ENCODE assay signal across 1 cellular context in the genomic region with DNA sequence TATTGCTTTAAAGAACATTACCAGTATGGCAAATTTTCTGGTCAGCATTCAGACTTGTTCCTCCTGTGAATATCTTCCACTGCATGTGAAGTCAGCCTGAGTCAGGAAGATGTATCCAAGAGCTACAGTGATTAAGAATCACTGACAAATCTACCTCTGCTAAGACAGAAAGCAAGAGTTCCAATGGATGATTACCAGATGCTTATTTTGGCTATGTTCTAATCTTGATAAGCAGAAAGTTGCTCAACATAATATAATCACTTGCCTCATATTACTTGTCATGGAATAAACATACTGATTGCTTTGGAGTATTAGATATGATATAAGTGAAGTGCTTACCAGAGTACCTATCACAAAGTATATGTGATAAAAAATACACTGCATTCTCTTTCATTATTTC.
TF ChIP-seq lines count a peak whose summit lies in the region.

No MANE protein-coding gene starts in this region.

TF ChIP-seq in SK-N-SH treated with all-trans-retinoic acid at 6 μM for 48 hours, 23 proteins besides CTCF, POLR2A, EP300 and RAD21 (continued from another document):
- TF ChIP-seq, protein P1, sequence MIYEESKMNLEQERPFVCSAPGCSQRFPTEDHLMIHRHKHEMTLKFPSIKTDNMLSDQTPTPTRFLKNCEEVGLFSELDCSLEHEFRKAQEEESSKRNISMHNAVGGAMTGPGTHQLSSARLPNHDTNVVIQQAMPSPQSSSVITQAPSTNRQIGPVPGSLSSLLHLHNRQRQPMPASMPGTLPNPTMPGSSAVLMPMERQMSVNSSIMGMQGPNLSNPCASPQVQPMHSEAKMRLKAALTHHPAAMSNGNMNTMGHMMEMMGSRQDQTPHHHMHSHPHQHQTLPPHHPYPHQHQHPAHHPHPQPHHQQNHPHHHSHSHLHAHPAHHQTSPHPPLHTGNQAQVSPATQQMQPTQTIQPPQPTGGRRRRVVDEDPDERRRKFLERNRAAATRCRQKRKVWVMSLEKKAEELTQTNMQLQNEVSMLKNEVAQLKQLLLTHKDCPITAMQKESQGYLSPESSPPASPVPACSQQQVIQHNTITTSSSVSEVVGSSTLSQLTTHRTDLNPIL (CRISPR knock-in tag; IDR thresholded peaks at IDR 0.05; ENCODE audit: low read depth) = peak; percentile 83
- TF ChIP-seq, protein P2, sequence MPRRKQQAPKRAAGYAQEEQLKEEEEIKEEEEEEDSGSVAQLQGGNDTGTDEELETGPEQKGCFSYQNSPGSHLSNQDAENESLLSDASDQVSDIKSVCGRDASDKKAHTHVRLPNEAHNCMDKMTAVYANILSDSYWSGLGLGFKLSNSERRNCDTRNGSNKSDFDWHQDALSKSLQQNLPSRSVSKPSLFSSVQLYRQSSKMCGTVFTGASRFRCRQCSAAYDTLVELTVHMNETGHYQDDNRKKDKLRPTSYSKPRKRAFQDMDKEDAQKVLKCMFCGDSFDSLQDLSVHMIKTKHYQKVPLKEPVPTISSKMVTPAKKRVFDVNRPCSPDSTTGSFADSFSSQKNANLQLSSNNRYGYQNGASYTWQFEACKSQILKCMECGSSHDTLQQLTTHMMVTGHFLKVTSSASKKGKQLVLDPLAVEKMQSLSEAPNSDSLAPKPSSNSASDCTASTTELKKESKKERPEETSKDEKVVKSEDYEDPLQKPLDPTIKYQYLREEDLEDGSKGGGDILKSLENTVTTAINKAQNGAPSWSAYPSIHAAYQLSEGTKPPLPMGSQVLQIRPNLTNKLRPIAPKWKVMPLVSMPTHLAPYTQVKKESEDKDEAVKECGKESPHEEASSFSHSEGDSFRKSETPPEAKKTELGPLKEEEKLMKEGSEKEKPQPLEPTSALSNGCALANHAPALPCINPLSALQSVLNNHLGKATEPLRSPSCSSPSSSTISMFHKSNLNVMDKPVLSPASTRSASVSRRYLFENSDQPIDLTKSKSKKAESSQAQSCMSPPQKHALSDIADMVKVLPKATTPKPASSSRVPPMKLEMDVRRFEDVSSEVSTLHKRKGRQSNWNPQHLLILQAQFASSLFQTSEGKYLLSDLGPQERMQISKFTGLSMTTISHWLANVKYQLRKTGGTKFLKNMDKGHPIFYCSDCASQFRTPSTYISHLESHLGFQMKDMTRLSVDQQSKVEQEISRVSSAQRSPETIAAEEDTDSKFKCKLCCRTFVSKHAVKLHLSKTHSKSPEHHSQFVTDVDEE (CRISPR knock-in tag; IDR thresholded peaks at IDR 0.05) = peak; percentile 82
- TF ChIP-seq, protein P3, sequence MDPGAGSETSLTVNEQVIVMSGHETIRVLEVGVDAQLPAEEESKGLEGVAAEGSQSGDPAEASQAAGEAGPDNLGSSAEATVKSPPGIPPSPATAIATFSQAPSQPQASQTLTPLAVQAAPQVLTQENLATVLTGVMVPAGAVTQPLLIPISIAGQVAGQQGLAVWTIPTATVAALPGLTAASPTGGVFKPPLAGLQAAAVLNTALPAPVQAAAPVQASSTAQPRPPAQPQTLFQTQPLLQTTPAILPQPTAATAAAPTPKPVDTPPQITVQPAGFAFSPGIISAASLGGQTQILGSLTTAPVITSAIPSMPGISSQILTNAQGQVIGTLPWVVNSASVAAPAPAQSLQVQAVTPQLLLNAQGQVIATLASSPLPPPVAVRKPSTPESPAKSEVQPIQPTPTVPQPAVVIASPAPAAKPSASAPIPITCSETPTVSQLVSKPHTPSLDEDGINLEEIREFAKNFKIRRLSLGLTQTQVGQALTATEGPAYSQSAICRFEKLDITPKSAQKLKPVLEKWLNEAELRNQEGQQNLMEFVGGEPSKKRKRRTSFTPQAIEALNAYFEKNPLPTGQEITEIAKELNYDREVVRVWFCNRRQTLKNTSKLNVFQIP (CRISPR knock-in tag; IDR thresholded peaks at IDR 0.05; ENCODE audit: borderline replicate concordance, low read depth) = no peak
- TF ChIP-seq ZFP30 (CRISPR knock-in tag; IDR thresholded peaks at IDR 0.05) (peak; percentile 12; the same call in 1 of the 2 replicates), ZC3H10 (CRISPR knock-in tag; IDR thresholded peaks at IDR 0.05) (peak; percentile 56; the same call in 1 of the 2 replicates), GLIS3 (CRISPR knock-in tag; IDR thresholded peaks at IDR 0.05) (no peak; the same call in 1 of the 2 replicates), ISL1 (CRISPR knock-in tag; IDR thresholded peaks at IDR 0.05) (peak; percentile 96), BACH2 (CRISPR knock-in tag; IDR thresholded peaks at IDR 0.05; ENCODE audit: borderline replicate concordance) (no peak), CSDC2 (CRISPR knock-in tag; IDR thresholded peaks at IDR 0.05) (no peak), RARB (CRISPR knock-in tag; IDR thresholded peaks at IDR 0.05) (no peak; the same call in 1 of the 2 replicates), OSR1 (CRISPR knock-in tag; IDR thresholded peaks at IDR 0.05) (no peak), PPARA (CRISPR knock-in tag; IDR thresholded peaks at IDR 0.05; ENCODE audit: borderline replicate concordance) (no peak)
